Comparison of ENCODE assay signal across 16 cellular contexts in genomic region chr19:6788896-6789295, GRCh38. TPM values are rescaled to one million over a fixed set of nuclear protein-coding genes. Genes with fewer than 3 reads are reported as not detected.
DNase-seq lines count a peak whose midpoint lies in the region; ATAC-seq and TF ChIP-seq lines count a peak whose summit lies in the region.
"Had no signal": no experiment of that assay in that cellular context is flagged by ENCODE, and none has a peak within 500 bp of the region (broad histone marks: within the 10 kb centered on the region; RNA-seq: fewer than 3 reads in every experiment).

No MANE protein-coding gene starts in this region.

- TF ChIP-seq CTCF in natural killer cell (IDR thresholded peaks at IDR 0.05) (no peak), NB4 (IDR thresholded peaks at IDR 0.05; ENCODE audit: low read depth, low read length) (no peak)

- peak overlapping the region; percentile 43 to 53 for H3K27ac Mint-ChIP-seq in natural killer cell
- H3K27ac Mint-ChIP-seq in natural killer cell treated with Interleukin-12 subunit alpha and Interleukin-12 subunit beta and Interleukin-15 and Interleukin-18, amount 100 ng/mL, for 72 hours: no peak overlapping the region
- peak overlapping the region; percentile 54 to 75 for H3K27ac Mint-ChIP-seq in effector memory CD8-positive, alpha-beta T cell
- no peak overlapping the region for H3K27ac Mint-ChIP-seq in activated T-helper 17 cell treated with anti-CD3 and anti-CD28 coated beads, Interleukin-2, amount 50 U/mL, for 72 hours

- ATAC-seq in natural killer cell: no peak
- no peak for ATAC-seq in natural killer cell treated with Interleukin-12 subunit alpha and Interleukin-12 subunit beta and Interleukin-15 and Interleukin-18, amount 100 ng/mL, for 72 hours
- no peak for ATAC-seq in effector memory CD8-positive, alpha-beta T cell (replicated peaks)
- no peak for ATAC-seq in activated T-helper 17 cell treated with anti-CD3 and anti-CD28 coated beads, Interleukin-2, amount 50 U/mL, for 72 hours (replicated peaks)
- ATAC-seq: Panc1, Right ventricle myocardium inferior had no signal

- no peak for DNase-seq in natural killer cell
- no peak for DNase-seq in natural killer cell treated with Interleukin-12 subunit alpha and Interleukin-12 subunit beta and Interleukin-15 and Interleukin-18, amount 100 ng/mL, for 72 hours (ENCODE audit: low spot score)
- peak; percentile 11 for DNase-seq in NB4 (ENCODE audit: low read depth)
- DNase-seq in effector memory CD8-positive, alpha-beta T cell: no peak
- no peak for DNase-seq in NCI-H446 (lab: John Stamatoyannopoulos, UW)
- no peak for DNase-seq in T-helper 9 cell
- DNase-seq: DMS79, NCI-H1048, NCI-H146, NCI-H2081 treated with DMSO at 0.1 percent for 48 hours, NCI-H524 had no signal

- no peak for TF ChIP-seq POLR2A in NB4 (IDR thresholded peaks at IDR 0.05; ENCODE audit: extremely low read depth, insufficient read length)

- intact Hi-C loops in natural killer cell (cut with micrococcal nuclease): no loop called here

- H3K4me1 Mint-ChIP-seq in natural killer cell: peaks cover 48 to 77% of the 10 kb centered on the region in 2 donors
- peaks cover 48 to 52% of the 10 kb centered on the region in 2 donors for H3K4me1 Mint-ChIP-seq in natural killer cell treated with Interleukin-12 subunit alpha and Interleukin-12 subunit beta and Interleukin-15 and Interleukin-18, amount 100 ng/mL, for 72 hours (ENCODE audit: low read depth in 2 of 2)
- H3K4me1 Mint-ChIP-seq in effector memory CD8-positive, alpha-beta T cell (ENCODE audit: low read depth in 2 of 2): peaks cover 47 to 52% of the 10 kb centered on the region in 2 donors
- H3K4me1 Mint-ChIP-seq in activated T-helper 17 cell treated with anti-CD3 and anti-CD28 coated beads, Interleukin-2, amount 50 U/mL, for 72 hours: peaks cover 32% of the 10 kb centered on the region

- no peak overlapping the region for H3K4me3 ChIP-seq in NB4 (ENCODE audit: low read depth, low read length)
- H3K4me3 ChIP-seq: HAP-1 had no signal

- H3K4me3 Mint-ChIP-seq in natural killer cell: no peak overlapping the region
- no peak overlapping the region for H3K4me3 Mint-ChIP-seq in natural killer cell treated with Interleukin-12 subunit alpha and Interleukin-12 subunit beta and Interleukin-15 and Interleukin-18, amount 100 ng/mL, for 72 hours
- H3K4me3 Mint-ChIP-seq in effector memory CD8-positive, alpha-beta T cell: no peak overlapping the region
- H3K4me3 Mint-ChIP-seq in activated T-helper 17 cell treated with anti-CD3 and anti-CD28 coated beads, Interleukin-2, amount 50 U/mL, for 72 hours: no peak overlapping the region

- H3K9me3 Mint-ChIP-seq in natural killer cell: no peaks in the 10 kb centered on the region
- H3K9me3 Mint-ChIP-seq in natural killer cell treated with Interleukin-12 subunit alpha and Interleukin-12 subunit beta and Interleukin-15 and Interleukin-18, amount 100 ng/mL, for 72 hours: no peaks in the 10 kb centered on the region
- H3K9me3 Mint-ChIP-seq in effector memory CD8-positive, alpha-beta T cell: no peaks in the 10 kb centered on the region
- H3K9me3 Mint-ChIP-seq in activated T-helper 17 cell treated with anti-CD3 and anti-CD28 coated beads, Interleukin-2, amount 50 U/mL, for 72 hours: no peaks in the 10 kb centered on the region

- H3K36me3 Mint-ChIP-seq in natural killer cell: no peaks in the 10 kb centered on the region
- H3K36me3 Mint-ChIP-seq in natural killer cell treated with Interleukin-12 subunit alpha and Interleukin-12 subunit beta and Interleukin-15 and Interleukin-18, amount 100 ng/mL, for 72 hours: peaks cover 37% of the 10 kb centered on the region
- H3K36me3 Mint-ChIP-seq in effector memory CD8-positive, alpha-beta T cell (ENCODE audit: insufficient read depth): peaks cover 28% of the 10 kb centered on the region
- H3K36me3 Mint-ChIP-seq in activated T-helper 17 cell treated with anti-CD3 and anti-CD28 coated beads, Interleukin-2, amount 50 U/mL, for 72 hours (ENCODE audit: low read depth): peaks cover 72% of the 10 kb centered on the region

- H3K27me3 Mint-ChIP-seq in natural killer cell (ENCODE audit: low read depth in 2 of 2): no peaks in the 10 kb centered on the region
- H3K27me3 Mint-ChIP-seq in natural killer cell treated with Interleukin-12 subunit alpha and Interleukin-12 subunit beta and Interleukin-15 and Interleukin-18, amount 100 ng/mL, for 72 hours: no peaks in the 10 kb centered on the region
- no peaks in the 10 kb centered on the region for H3K27me3 Mint-ChIP-seq in effector memory CD8-positive, alpha-beta T cell
- H3K27me3 Mint-ChIP-seq in activated T-helper 17 cell treated with anti-CD3 and anti-CD28 coated beads, Interleukin-2, amount 50 U/mL, for 72 hours: no peaks in the 10 kb centered on the region

RNA-seq across cellular contexts. Expression of gene VAV1, which starts 16.4 kb away (rescaled TPM):
- total RNA-seq in natural killer cell: 100 to 1,000 TPM; 141 to 167 (median 164) TPM
- 100 to 1,000 TPM; 166 to 167 TPM for total RNA-seq in natural killer cell treated with Interleukin-12 subunit alpha and Interleukin-12 subunit beta and Interleukin-15 and Interleukin-18, amount 100 ng/mL, for 72 hours
- total RNA-seq in activated T-helper 17 cell treated with anti-CD3 and anti-CD28 coated beads, Interleukin-2, amount 50 U/mL, for 72 hours: 100 to 1,000 TPM; 110 to 114 TPM
- total RNA-seq: G401 had no signal

RNA-seq across cellular contexts. Expression of gene SH2D3A, which starts 21.7 kb away (rescaled TPM):
- total RNA-seq in natural killer cell: 10 to 100 TPM; 14.6 to 20.1 (median 15.3) TPM
- 10 to 100 TPM; 15.2 to 17.8 TPM for total RNA-seq in natural killer cell treated with Interleukin-12 subunit alpha and Interleukin-12 subunit beta and Interleukin-15 and Interleukin-18, amount 100 ng/mL, for 72 hours
- total RNA-seq in activated T-helper 17 cell treated with anti-CD3 and anti-CD28 coated beads, Interleukin-2, amount 50 U/mL, for 72 hours: 10 to 100 TPM; 21.1 to 21.2 TPM
- total RNA-seq: Right ventricle myocardium inferior had no signal

RNA-seq across cellular contexts. Expression of gene TRIP10, which starts 49.4 kb away (rescaled TPM):
- 1 to 10 TPM; 1.0 to 5.2 (median 3.3) TPM for total RNA-seq in natural killer cell
- total RNA-seq in natural killer cell treated with Interleukin-12 subunit alpha and Interleukin-12 subunit beta and Interleukin-15 and Interleukin-18, amount 100 ng/mL, for 72 hours: 10 to 100 TPM; 44.8 to 76.5 TPM
- total RNA-seq in activated T-helper 17 cell treated with anti-CD3 and anti-CD28 coated beads, Interleukin-2, amount 50 U/mL, for 72 hours: 10 to 100 TPM; 38.0 to 99.4 TPM

RNA-seq across cellular contexts. Expression of gene GPR108, which starts 51.5 kb away (rescaled TPM):
- 10 to 100 TPM; 66.1 to 78.0 (median 76.9) TPM for total RNA-seq in natural killer cell
- 10 to 100 TPM; 67.4 to 70.4 TPM for total RNA-seq in natural killer cell treated with Interleukin-12 subunit alpha and Interleukin-12 subunit beta and Interleukin-15 and Interleukin-18, amount 100 ng/mL, for 72 hours
- total RNA-seq in activated T-helper 17 cell treated with anti-CD3 and anti-CD28 coated beads, Interleukin-2, amount 50 U/mL, for 72 hours: 10 to 100 TPM; 49.8 to 64.7 TPM

Comparison
In these comparisons a context has a peak if more than half of its experiments do, and no peak if none do; other contexts are left out.
1. H3K27ac Mint-ChIP-seq: peak in natural killer cell (2 of 2) and effector memory CD8-positive, alpha-beta T cell (2 of 2); none in natural killer cell treated with Interleukin-12 subunit alpha and Interleukin-12 subunit beta and Interleukin-15 and Interleukin-18, amount 100 ng/mL, for 72 hours (0 of 2) and activated T-helper 17 cell treated with anti-CD3 and anti-CD28 coated beads, Interleukin-2, amount 50 U/mL, for 72 hours (single experiment).
2. RNA of gene TRIP10, which starts 49.4 kb away (total RNA-seq): 38.0 to 99.4 TPM in activated T-helper 17 cell treated with anti-CD3 and anti-CD28 coated beads, Interleukin-2, amount 50 U/mL, for 72 hours and 44.8 to 76.5 TPM in natural killer cell treated with Interleukin-12 subunit alpha and Interleukin-12 subunit beta and Interleukin-15 and Interleukin-18, amount 100 ng/mL, for 72 hours; 1.0 to 5.2 TPM in natural killer cell; every median in the first group is over 4 times any median in the second.